Comparison of ENCODE assay signal across 9 cellular contexts in genomic region chr16:86252596-86252995, GRCh38.
DNase-seq lines count a peak whose midpoint lies in the region; ATAC-seq, FAIRE-seq and TF ChIP-seq lines count a peak whose summit lies in the region.
"Had no signal": no experiment of that assay in that cellular context is flagged by ENCODE, and none has a peak within 500 bp of the region (broad histone marks: within the 10 kb centered on the region; RNA-seq: fewer than 3 reads in every experiment).

No MANE protein-coding gene starts in this region.

- no peak for FAIRE-seq in GM12878 (lab: Jason Lieb, UNC)

- no TSS peak for BruUV-seq in GM12878 (replicated peaks; lab: Mats Ljungman, UMichigan)

- RAD21 ChIA-PET in GM12878 (lab: Charles Lee; ENCODE audit: unreplicated experiment) = interaction anchor here (0.6 kb wide), 1 partner anchor 8 kb away, joined by 4 read pairs; no protein-coding TSS in a partner anchor

- H4K20me1 ChIP-seq in GM12878 (ENCODE audit: control insufficient read depth, insufficient read depth) = no peaks in the 10 kb centered on the region

- no peak for ATAC-seq in GM12878
- ATAC-seq in HG03571 (IDR thresholded peaks at IDR 0.05; ENCODE audit: unreplicated experiment) = no peak
- ATAC-seq in body of pancreas = no peak
- ATAC-seq: esophagus mucosa had no signal

- no peak for TF ChIP-seq EP300 in GM12878 (IDR thresholded peaks at IDR 0.05; ENCODE audit: borderline replicate concordance in 1 of 2, control insufficient read depth in 1 of 2, low read depth in 2 of 2, low read length in 2 of 2)

- intact Hi-C loops in GM12878 (cut with micrococcal nuclease; ENCODE audit: unreplicated experiment) (no loop called here), body of pancreas (cut with DNase I) (no loop called here)

- H3K4me2 ChIP-seq in GM12878 (ENCODE audit: control insufficient read depth, insufficient read depth) = no peak overlapping the region

- no peaks in the 10 kb centered on the region for H3K4me1 ChIP-seq in GM12878 (ENCODE audit: control insufficient read depth, insufficient read depth, low read length)
- H3K4me1 ChIP-seq in body of pancreas = no peaks in the 10 kb centered on the region

- H3K27ac ChIP-seq in GM12878 (ENCODE audit: control insufficient read depth, insufficient read depth) (no peak overlapping the region), body of pancreas (no peak overlapping the region)

- TF ChIP-seq POLR2A in GM12878 (IDR thresholded peaks at IDR 0.05; ENCODE audit: low read depth, low read length) (no peak), body of pancreas (IDR thresholded peaks at IDR 0.05) (no peak)

- no peaks in the 10 kb centered on the region for H3K79me2 ChIP-seq in GM12878 (ENCODE audit: control insufficient read depth, insufficient read depth, low read length)

- TF ChIP-seq RAD21 in GM12878 (IDR thresholded peaks at IDR 0.05; ENCODE audit: insufficient read depth, low read depth, low read length) = no peak

- H3K4me3 ChIP-seq in GM12878 (no peak overlapping the region), body of pancreas (no peak overlapping the region)

- H2AFZ ChIP-seq in GM12878 (ENCODE audit: control insufficient read depth, low read depth, low read length) = no peak overlapping the region

- DNase-seq in EH (ENCODE audit: low read depth) = peak; percentile 53
- peak; percentile 43 for DNase-seq in HuH-7 (ENCODE audit: low spot score)
- no peak for DNase-seq in GM12878 (ENCODE audit: low read depth, low spot score)
- peak; percentile 67 to 77 for DNase-seq in lung microvascular endothelial cell (ENCODE audit: low read depth in 2 of 2)
- no peak for DNase-seq in stimulated activated naive CD4-positive, alpha-beta T cell treated with Interleukin-2 at 50 U/mL for 16 hours (lab: John Stamatoyannopoulos, UW)
- no peak for DNase-seq in body of pancreas
- DNase-seq: NCI-H1694 had no signal

- no peaks in the 10 kb centered on the region; the same call in 2 of the 3 replicates for H3K9me3 ChIP-seq in GM12878 (replicated peaks; ENCODE audit: control insufficient read depth, insufficient read depth, low read length)
- H3K9me3 ChIP-seq in body of pancreas = peaks cover 0 to 6% (median 0%) of the 10 kb centered on the region in 3 donors

- peak; percentile 17 to 27 (median 23); a peak in 3 of 6 replicates for TF ChIP-seq CTCF in GM12878 (IDR thresholded peaks at IDR 0.05 in 2 of 3, conservative IDR thresholded peaks at IDR 0.05 in 1 of 3; ENCODE audit: control insufficient read depth in 2 of 3, extremely low read depth in 1 of 3, insufficient read depth in 1 of 3, low read depth in 3 of 3, low read length in 3 of 3)
- TF ChIP-seq CTCF in body of pancreas (IDR thresholded peaks at IDR 0.05) = no peak

- SMC1A ChIA-PET in GM12878 (lab: Charles Lee; ENCODE audit: uncharacterized antibody, unreplicated experiment) = interaction anchor here (1.5 kb wide), 1 partner anchor 161 kb away, joined by 5 read pairs; no protein-coding TSS in a partner anchor

- H3K9ac ChIP-seq in GM12878 (ENCODE audit: control insufficient read depth, insufficient read depth, low read length) = no peak overlapping the region

- in situ Hi-C loops in GM12878 (cut with MboI) = no loop called here

- H3K27me3 ChIP-seq in GM12878 (replicated peaks in 1 of 2; ENCODE audit: control insufficient read depth in 2 of 2, insufficient read depth in 2 of 2, low read length in 1 of 2) (no peaks in the 10 kb centered on the region), body of pancreas (no peaks in the 10 kb centered on the region)

- no peaks in the 10 kb centered on the region for H3K36me3 ChIP-seq in GM12878 (ENCODE audit: control insufficient read depth in 2 of 2, insufficient read depth in 2 of 2, low read length in 1 of 2)
- H3K36me3 ChIP-seq in body of pancreas (replicated peaks in 1 of 2; ENCODE audit: insufficient read depth in 1 of 2, low read depth in 2 of 2) = no peaks in the 10 kb centered on the region

- POLR2A ChIA-PET in GM12878 (lab: Charles Lee) = interaction anchor here (0.6 kb wide), 1 partner anchor 274 kb away, joined by 3 read pairs; no protein-coding TSS in a partner anchor

- CTCF ChIA-PET in GM12878 (lab: Yijun Ruan, JAX) = interaction anchor here (1.4 kb wide), 1 partner anchor 47 kb away, joined by 3 read pairs; no protein-coding TSS in a partner anchor

- 12% methylated on average over 6 of the region's 6 CpGs for WGBS in GM12878 (ENCODE audit: insufficient coverage, insufficient replicate concordance, low lambda C conversion rate, missing lambda C conversion rate)
- WGBS in body of pancreas, 2 donors = 13 to 41% methylated on average over 4 to 6 of the region's 6 CpGs

TF ChIP-seq in GM12878, 131 proteins besides CTCF, POLR2A, EP300 and RAD21:
- no peak for TF ChIP-seq CBX3 (IDR thresholded peaks at IDR 0.05; ENCODE audit: borderline replicate concordance, low read depth)
- TF ChIP-seq IRF5 (IDR thresholded peaks at IDR 0.05; ENCODE audit: borderline replicate concordance) = no peak
- no peak for TF ChIP-seq MXI1 (IDR thresholded peaks at IDR 0.05; ENCODE audit: low read depth, low read length)
TF ChIP-seq in GM12878: peak in this region for 0.

Comparison
In these comparisons a context has a peak if more than half of its experiments do, and no peak if none do; other contexts are left out.
1. DNase-seq: peak in EH (single experiment), HuH-7 (single experiment) and lung microvascular endothelial cell (2 of 2); none in GM12878 (single experiment), stimulated activated naive CD4-positive, alpha-beta T cell treated with Interleukin-2 at 50 U/mL for 16 hours (single experiment) and body of pancreas (0 of 4).
2. CTCF ChIP-seq: peak in GM12878 (3 of 3); none in body of pancreas (0 of 7).